15 cellular contexts compared by ENCODE assay signal in genomic region chr17:48526986-48527741, GRCh38. TPM values are rescaled to one million over a fixed set of nuclear protein-coding genes. Genes with fewer than 3 reads are reported as not detected.
DNase-seq lines count a peak whose midpoint lies in the region; ATAC-seq and TF ChIP-seq lines count a peak whose summit lies in the region.
"Had no signal": no experiment of that assay in that cellular context is flagged by ENCODE, and none has a peak within 500 bp of the region (broad histone marks: within the 10 kb centered on the region; RNA-seq: fewer than 3 reads in every experiment).

No MANE protein-coding gene starts in this region.

- no peaks in the 10 kb centered on the region for H3K4me1 Mint-ChIP-seq in glutamatergic neuron (ENCODE audit: low read depth, unreplicated experiment)
- peaks cover 0 to 15% (median 11%) of the 10 kb centered on the region in 7 donors for H3K4me1 Mint-ChIP-seq in naive thymus-derived CD4-positive, alpha-beta T cell

- TF ChIP-seq CTCF in glutamatergic neuron (IDR thresholded peaks at IDR 0.05; ENCODE audit: partially characterized antibody, unreplicated experiment), result no peak
- no peak for TF ChIP-seq CTCF in vagina (IDR thresholded peaks at IDR 0.05)

- H3K27ac ChIP-seq in naive thymus-derived CD4-positive, alpha-beta T cell (ENCODE audit: low read depth, low read length), result no peak overlapping the region
- no peak overlapping the region for H3K27ac ChIP-seq in vagina

- peaks cover 36% of the 10 kb centered on the region for H3K27me3 Mint-ChIP-seq in glutamatergic neuron (ENCODE audit: unreplicated experiment)
- peaks cover 29 to 63% (median 42%) of the 10 kb centered on the region in 5 donors for H3K27me3 Mint-ChIP-seq in naive thymus-derived CD4-positive, alpha-beta T cell

- peaks cover 0 to 12% of the 10 kb centered on the region in 2 donors for H3K27me3 ChIP-seq in naive thymus-derived CD4-positive, alpha-beta T cell (ENCODE audit: control insufficient read depth in 2 of 2, insufficient read depth in 2 of 2, low read length in 2 of 2)
- H3K27me3 ChIP-seq in vagina, result no peaks in the 10 kb centered on the region

- H3K4me3 ChIP-seq in naive thymus-derived CD4-positive, alpha-beta T cell (ENCODE audit: low read length), result no peak overlapping the region
- peak overlapping the region; percentile 21 to 24 for H3K4me3 ChIP-seq in vagina

- no peaks in the 10 kb centered on the region for H3K9me3 ChIP-seq in naive thymus-derived CD4-positive, alpha-beta T cell (ENCODE audit: control insufficient read depth in 2 of 3, low read length in 3 of 3)
- H3K9me3 ChIP-seq in vagina, result no peaks in the 10 kb centered on the region

- TF ChIP-seq POLR2A in vagina (IDR thresholded peaks at IDR 0.05), result no peak

- no peak overlapping the region for H3K27ac Mint-ChIP-seq in glutamatergic neuron (ENCODE audit: unreplicated experiment)
- peak overlapping the region in 1 of 9 donors; percentile 80 for H3K27ac Mint-ChIP-seq in naive thymus-derived CD4-positive, alpha-beta T cell

- DNase-seq in stimulated activated CD4-positive, alpha-beta T cell treated with anti-CD3 and anti-CD28 coated beads, Interleukin-15, amount 100 ng/mL, for 24 hours, result peak; percentile 23
- no peak for DNase-seq in stimulated activated CD4-positive, alpha-beta T cell treated with anti-CD3 and anti-CD28 coated beads, Interleukin-4, amount 100 ng/mL, for 1 hour
- DNase-seq in glutamatergic neuron, result peak; percentile 29
- no peak for DNase-seq in naive thymus-derived CD4-positive, alpha-beta T cell
- DNase-seq in vagina (ENCODE audit: extremely low spot score in 2 of 2), result no peak
- DNase-seq in NAMALWA (ENCODE audit: low spot score), result no peak
- DNase-seq: activated CD4-positive, CD25-positive, alpha-beta regulatory T cell; amniotic stem cell; hippocampal formation; NCI-H1048; stimulated activated CD4-positive, alpha-beta T cell treated with anti-CD3 and anti-CD28 coated beads, Interleukin-4, amount 100 ng/mL, for 24 hours had no signal

- POLR2A ChIA-PET in naive thymus-derived CD4-positive, alpha-beta T cell (lab: Charles Lee), result interaction anchor here (1.1 kb wide), 1 partner anchor 13 kb away, joined by 4 read pairs; no protein-coding TSS in a partner anchor

- intact Hi-C loops in naive thymus-derived CD4-positive, alpha-beta T cell (cut with micrococcal nuclease), result no loop called here
- intact Hi-C loops in vagina (cut with DNase I), result no loop called here

- CTCF ChIA-PET in naive thymus-derived CD4-positive, alpha-beta T cell (lab: Charles Lee), result no interaction called here

- H3K4me1 ChIP-seq in naive thymus-derived CD4-positive, alpha-beta T cell (ENCODE audit: control insufficient read depth in 2 of 2, insufficient read depth in 2 of 2, low read length in 2 of 2), result peaks cover 0 to 10% of the 10 kb centered on the region in 2 donors
- H3K4me1 ChIP-seq in vagina, result peaks cover 12% of the 10 kb centered on the region

- peaks cover 13% of the 10 kb centered on the region for H3K36me3 Mint-ChIP-seq in glutamatergic neuron (ENCODE audit: unreplicated experiment)
- H3K36me3 Mint-ChIP-seq in naive thymus-derived CD4-positive, alpha-beta T cell, result peaks cover 0 to 8% (median 0%) of the 10 kb centered on the region in 5 donors

- peaks cover 4% of the 10 kb centered on the region for H3K9me3 Mint-ChIP-seq in glutamatergic neuron (ENCODE audit: unreplicated experiment)
- H3K9me3 Mint-ChIP-seq in naive thymus-derived CD4-positive, alpha-beta T cell, result no peaks in the 10 kb centered on the region

- H3K36me3 ChIP-seq in naive thymus-derived CD4-positive, alpha-beta T cell (ENCODE audit: control insufficient read depth in 2 of 3, insufficient read depth in 3 of 3, low read length in 3 of 3), result no peaks in the 10 kb centered on the region
- no peaks in the 10 kb centered on the region for H3K36me3 ChIP-seq in vagina

- H3K4me3 Mint-ChIP-seq in glutamatergic neuron (ENCODE audit: unreplicated experiment), result no peak overlapping the region
- peak overlapping the region in 8 of 10 donors; percentile 17 to 70 (median 27) for H3K4me3 Mint-ChIP-seq in naive thymus-derived CD4-positive, alpha-beta T cell

- ATAC-seq in naive thymus-derived CD4-positive, alpha-beta T cell, result no peak
- ATAC-seq in HG02759 (IDR thresholded peaks at IDR 0.05; ENCODE audit: unreplicated experiment) (no peak), GM21528 (IDR thresholded peaks at IDR 0.05; ENCODE audit: low FRiP score, unreplicated experiment) (no peak)

RNA-seq across cellular contexts. Expression of gene HOXB1, which starts 3.6 kb away (rescaled TPM):
- total RNA-seq in glutamatergic neuron (ENCODE audit: unreplicated experiment) (not detected), vagina (not detected)
- total RNA-seq in naive thymus-derived CD4-positive, alpha-beta T cell, result not detected
- polyA plus RNA-seq in naive thymus-derived CD4-positive, alpha-beta T cell, result not detected
- total RNA-seq: fibroblast of lung, HT-29 had no signal
- polyA plus RNA-seq: fibroblast of lung had no signal

RNA-seq across cellular contexts. Expression of gene HOXB2, which starts 17.7 kb away (rescaled TPM):
- total RNA-seq in glutamatergic neuron (ENCODE audit: unreplicated experiment) (12.7 TPM), vagina (14.2 TPM)
- total RNA-seq in naive thymus-derived CD4-positive, alpha-beta T cell, result 10 to 100 TPM in 4 of 5 experiments, 1 to 10 TPM in 1; 3.4 to 46.9 (median 34.2) TPM
- polyA plus RNA-seq in naive thymus-derived CD4-positive, alpha-beta T cell, result 10 to 100 TPM in 1 of 2 donors, 1 to 10 TPM in 1; 9.7 to 23.1 TPM

RNA-seq across cellular contexts. Expression of gene HOXB4, which starts 51.0 kb away (rescaled TPM):
- total RNA-seq in glutamatergic neuron (ENCODE audit: unreplicated experiment), result not detected
- total RNA-seq in naive thymus-derived CD4-positive, alpha-beta T cell, result 1 to 10 TPM in 4 of 5 experiments, under 1 TPM in 1; 0.34 to 7.9 (median 2.4) TPM
- not detected for polyA plus RNA-seq in naive thymus-derived CD4-positive, alpha-beta T cell
- total RNA-seq in vagina, result 1.5 TPM

Comparison
In these comparisons a context has a peak if more than half of its experiments do, and no peak if none do; other contexts are left out.
1. DNase-seq: peak in stimulated activated CD4-positive, alpha-beta T cell treated with anti-CD3 and anti-CD28 coated beads, Interleukin-15, amount 100 ng/mL, for 24 hours (single experiment) and glutamatergic neuron (single experiment); none in stimulated activated CD4-positive, alpha-beta T cell treated with anti-CD3 and anti-CD28 coated beads, Interleukin-4, amount 100 ng/mL, for 1 hour (single experiment), naive thymus-derived CD4-positive, alpha-beta T cell (0 of 9), vagina (0 of 2) and NAMALWA (single experiment).